In genomic region chr2:191220671-191221070, GRCh38 we compare ENCODE assay signal across 13 cellular contexts. TPM values are rescaled to one million over a fixed set of nuclear protein-coding genes. Genes with fewer than 3 reads are reported as not detected.
DNase-seq lines count a peak whose midpoint lies in the region; ATAC-seq and TF ChIP-seq lines count a peak whose summit lies in the region.
"Had no signal": no experiment of that assay in that cellular context is flagged by ENCODE, and none has a peak within 500 bp of the region (broad histone marks: within the 10 kb centered on the region; RNA-seq: fewer than 3 reads in every experiment).

No MANE protein-coding gene starts in this region.

- no peaks in the 10 kb centered on the region for H3K9me3 ChIP-seq in mucosa of descending colon

- no peak for DNase-seq in epithelial cell of prostate (ENCODE audit: low read depth, low spot score)
- DNase-seq in mucosa of descending colon, result no peak
- no peak for DNase-seq in G401 (ENCODE audit: low spot score)
- DNase-seq: activated CD4-positive, CD25-positive, alpha-beta regulatory T cell; endodermal cell; mammary epithelial cell; NCI-H446 treated with DMSO at 0.1 percent for 48 hours; stimulated activated CD4-positive, alpha-beta T cell treated with anti-CD3 and anti-CD28 coated beads, Interleukin-15, amount 100 ng/mL, for 24 hours had no signal

- no peak for TF ChIP-seq CTCF in mucosa of descending colon (IDR thresholded peaks at IDR 0.05)

- intact Hi-C loops in mucosa of descending colon (cut with DNase I, micrococcal nuclease), result no loop called here

- peak overlapping the region; percentile 95 for H3K27ac ChIP-seq in epithelial cell of prostate
- H3K27ac ChIP-seq: hepatocyte had no signal

- in situ Hi-C loops in G401 (cut with HindIII; ENCODE audit: low sequenced_read_pairs), result no loop called here

- H3K36me3 ChIP-seq in mucosa of descending colon (ENCODE audit: low read depth), result no peaks in the 10 kb centered on the region

- peak; percentile 47 for ATAC-seq in GM19025 (IDR thresholded peaks at IDR 0.05; ENCODE audit: low read depth, unreplicated experiment)
- ATAC-seq in HG02642 (IDR thresholded peaks at IDR 0.05; ENCODE audit: poor library complexity, unreplicated experiment), result peak; percentile 55
- ATAC-seq in HG03378 (IDR thresholded peaks at IDR 0.05; ENCODE audit: unreplicated experiment), result peak; percentile 56
- ATAC-seq in mucosa of descending colon, result no peak
- ATAC-seq in HG02571 (IDR thresholded peaks at IDR 0.05; ENCODE audit: unreplicated experiment), result no peak

- H3K4me1 ChIP-seq in mucosa of descending colon (ENCODE audit: low read depth), result peaks cover 6% of the 10 kb centered on the region

- H3K4me3 ChIP-seq in mucosa of descending colon, result no peak overlapping the region
- H3K4me3 ChIP-seq: hepatocyte had no signal

RNA-seq across cellular contexts. Expression of gene MYO1B, which starts 24.5 kb away (rescaled TPM):
- total RNA-seq in mucosa of descending colon, result 10 to 100 TPM; 35.1 to 64.8 (median 54.6) TPM
- 32.6 TPM in 1 of 2 replicates, not detected in the other for total RNA-seq in G401 (2014; rRNA removed; shearing (Covaris generic))

Comparison
In these comparisons a context has a peak if more than half of its experiments do, and no peak if none do; other contexts are left out.
1. ATAC-seq: peak in GM19025 (single experiment), HG02642 (single experiment) and HG03378 (single experiment); none in mucosa of descending colon (single experiment) and HG02571 (single experiment).